18 cellular contexts compared by ENCODE assay signal in the genomic region with DNA sequence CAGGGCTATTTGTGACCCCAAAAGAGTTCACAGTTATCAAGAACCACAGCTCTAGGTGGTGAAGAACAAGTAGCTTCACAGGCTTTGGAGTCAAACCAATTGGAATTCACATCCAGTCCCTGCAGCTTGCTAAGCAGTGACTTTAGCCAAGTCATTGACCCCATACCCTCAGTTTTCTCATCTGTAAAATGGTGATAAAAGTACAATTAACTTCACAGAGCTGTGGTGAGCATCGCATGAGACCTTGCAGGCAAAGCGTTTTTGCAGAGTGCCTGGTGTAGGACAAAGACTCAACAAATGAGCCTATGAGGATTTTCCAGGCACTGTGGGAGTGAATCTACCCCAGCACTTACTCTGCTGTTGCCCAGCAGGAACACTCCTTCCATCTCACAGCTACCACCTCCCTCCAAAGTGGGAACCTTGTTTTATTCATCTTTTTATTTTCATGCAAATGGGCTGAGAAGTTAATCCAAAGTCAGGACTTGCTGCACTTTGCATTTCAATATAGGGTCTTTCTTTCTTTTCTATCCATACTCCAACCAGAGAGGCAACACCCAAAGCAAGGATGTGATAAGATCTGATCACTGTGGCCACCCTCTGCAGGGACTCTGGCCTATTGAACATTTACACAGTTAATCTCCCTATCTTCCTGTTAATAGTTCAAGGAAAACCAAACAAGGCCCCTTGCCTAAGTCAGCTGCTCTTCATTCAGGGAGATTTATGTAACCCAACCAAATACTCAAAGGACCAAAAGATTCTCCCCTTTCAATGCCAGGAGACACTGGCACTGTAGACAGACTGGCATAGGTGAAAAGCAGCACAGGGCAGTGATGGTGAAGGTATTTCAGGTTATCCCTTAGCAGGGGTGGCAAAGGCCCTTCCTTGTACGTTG. TPM values are rescaled to one million over a fixed set of nuclear protein-coding genes. Genes with fewer than 3 reads are reported as not detected.
DNase-seq lines count a peak whose midpoint lies in the region; ATAC-seq and TF ChIP-seq lines count a peak whose summit lies in the region.
"Had no signal": no experiment of that assay in that cellular context is flagged by ENCODE, and none has a peak within 500 bp of the region (broad histone marks: within the 10 kb centered on the region; RNA-seq: fewer than 3 reads in every experiment).

No MANE protein-coding gene starts in this region.

- peak overlapping the region; percentile 28 for H3K9ac ChIP-seq in iPS-15b (ENCODE audit: low read depth, low read length)
- no peak overlapping the region for H3K9ac ChIP-seq in neural progenitor cell
- H3K9ac ChIP-seq: GM23248 had no signal

- no peak overlapping the region for H3K4me3 ChIP-seq in GM23338
- H3K4me3 ChIP-seq in iPS-15b (ENCODE audit: low read depth, low read length) = no peak overlapping the region
- no peak overlapping the region for H3K4me3 ChIP-seq in neural progenitor cell
- H3K4me3 ChIP-seq: GM23248, Peyer's patch had no signal

- H4K20me1 ChIP-seq in GM23338 (replicated peaks; ENCODE audit: insufficient read depth) (no peaks in the 10 kb centered on the region), neural progenitor cell (ENCODE audit: low read depth) (peaks cover 47% of the 10 kb centered on the region)

- H3F3A ChIP-seq in GM23338 (replicated peaks; ENCODE audit: low read depth) = peaks cover 7% of the 10 kb centered on the region; the same call in 1 of the 2 replicates
- H3F3A ChIP-seq in neural progenitor cell (ENCODE audit: low read depth) = peaks cover 32% of the 10 kb centered on the region

- H3K9me3 ChIP-seq in iPS-15b (ENCODE audit: control insufficient read depth, insufficient read depth, low read length) (no peaks in the 10 kb centered on the region), neural progenitor cell (ENCODE audit: low read depth) (no peaks in the 10 kb centered on the region)
- H3K9me3 ChIP-seq: Peyer's patch had no signal

- H3K27ac Mint-ChIP-seq in GM23338 = peak overlapping the region; percentile 86
- H3K27ac Mint-ChIP-seq in WTC11 = peak overlapping the region; percentile 70
- no peak overlapping the region for H3K27ac Mint-ChIP-seq in neural progenitor cell

- H3K27ac ChIP-seq in GM23338 (ENCODE audit: low read depth) (peak overlapping the region; percentile 86), neural progenitor cell (peak overlapping the region; percentile 8)
- H3K27ac ChIP-seq: GM23248, Peyer's patch had no signal

- peaks cover 44% of the 10 kb centered on the region for H3K36me3 Mint-ChIP-seq in GM23338 (ENCODE audit: low read depth)
- 0 out of 2 replicates have a peak, but pooled peaks cover 5% of the 10 kb centered on the region for H3K36me3 Mint-ChIP-seq in WTC11
- peaks cover 6% of the 10 kb centered on the region for H3K36me3 Mint-ChIP-seq in neural progenitor cell

- CTCF ChIA-PET in WTC11 (lab: Charles Lee) = interaction anchor here (0.6 to 2.9 kb wide), 4 partner anchors 17 to 47 kb away, joined by 3 to 15 read pairs (median 5); no protein-coding TSS in a partner anchor

- H3K4me3 Mint-ChIP-seq in GM23338 = peak overlapping the region; percentile 13; the same call in 1 of the 3 replicates
- H3K4me3 Mint-ChIP-seq in WTC11 = no peak overlapping the region; the same call in 1 of the 2 replicates
- H3K4me3 Mint-ChIP-seq in neural progenitor cell = no peak overlapping the region

- TF ChIP-seq CTCF in GM23338 (conservative IDR thresholded peaks at IDR 0.05; ENCODE audit: low read depth in 2 of 2) = no peak
- no peak for TF ChIP-seq CTCF in WTC11 (IDR thresholded peaks at IDR 0.05)
- no peak for TF ChIP-seq CTCF in neural progenitor cell (IDR thresholded peaks at IDR 0.05)

- H3K9me2 ChIP-seq in GM23338 (ENCODE audit: insufficient read depth) = no peaks in the 10 kb centered on the region

- H3K4me2 ChIP-seq in GM23338 (peak overlapping the region; percentile 42; the same call in 1 of the 2 replicates), neural progenitor cell (peak overlapping the region; percentile 55)

- peaks cover 67% of the 10 kb centered on the region for H3K4me1 ChIP-seq in GM23338 (ENCODE audit: insufficient read depth)
- H3K4me1 ChIP-seq in iPS-15b (ENCODE audit: control insufficient read depth, insufficient read depth, low read length) = peaks cover 28% of the 10 kb centered on the region
- peaks cover 54% of the 10 kb centered on the region for H3K4me1 ChIP-seq in neural progenitor cell
- H3K4me1 ChIP-seq: Peyer's patch had no signal

- DNase-seq in GM23338 (ENCODE audit: low spot score) (peak; percentile 65), WTC11 (ENCODE audit: low spot score) (no peak), neural progenitor cell (ENCODE audit: low spot score) (no peak), NCI-H345 (lab: John Stamatoyannopoulos, UW) (no peak), NCI-H146 treated with DMSO at 0.1 percent for 48 hours (lab: John Stamatoyannopoulos, UW; ENCODE audit: unreplicated experiment) (no peak)
- no peak for DNase-seq in stimulated activated CD4-positive, alpha-beta T cell treated with anti-CD3 and anti-CD28 coated beads, Interleukin-1b, Interleukin-23, amount 100 ng/mL, for 48 hours
- DNase-seq: AML-193, DMS79, GM23248, IMR-90, Kasumi-1, NCI-H1930, NCI-H2171, NCI-H82, Peyer's patch, Right ventricle myocardium superior had no signal

- POLR2A ChIA-PET in WTC11 (lab: Charles Lee) = interaction anchor here (1.3 to 1.5 kb wide), 2 partner anchors 17 to 23 kb away, joined by 4 to 5 read pairs; no protein-coding TSS in a partner anchor

- no peaks in the 10 kb centered on the region for H3K79me2 ChIP-seq in GM23338 (replicated peaks; ENCODE audit: insufficient read depth)
- no peaks in the 10 kb centered on the region for H3K79me2 ChIP-seq in neural progenitor cell (ENCODE audit: low read depth)

- H3K36me3 ChIP-seq in GM23338 (ENCODE audit: insufficient read depth) = no peaks in the 10 kb centered on the region; the same call in 1 of the 2 replicates
- no peaks in the 10 kb centered on the region for H3K36me3 ChIP-seq in iPS-15b (ENCODE audit: control insufficient read depth, insufficient read depth, low read length)
- peaks cover 5% of the 10 kb centered on the region for H3K36me3 ChIP-seq in neural progenitor cell

- no peak overlapping the region for H2AFZ ChIP-seq in GM23338
- no peak overlapping the region for H2AFZ ChIP-seq in neural progenitor cell (replicated peaks)
- H2AFZ ChIP-seq: GM23248 had no signal

- no peaks in the 10 kb centered on the region for H3K27me3 ChIP-seq in GM23338 (ENCODE audit: insufficient read depth)
- H3K27me3 ChIP-seq in iPS-15b (ENCODE audit: control insufficient read depth, insufficient read depth, low read length) = no peaks in the 10 kb centered on the region
- H3K27me3 ChIP-seq in neural progenitor cell = no peaks in the 10 kb centered on the region
- H3K27me3 ChIP-seq: Peyer's patch had no signal

- H3K4me1 Mint-ChIP-seq in GM23338 = peaks cover 73% of the 10 kb centered on the region
- H3K4me1 Mint-ChIP-seq in WTC11 = peaks cover 84% of the 10 kb centered on the region
- H3K4me1 Mint-ChIP-seq in neural progenitor cell = peaks cover 36% of the 10 kb centered on the region

- H3K9me3 Mint-ChIP-seq in GM23338 (no peaks in the 10 kb centered on the region), WTC11 (no peaks in the 10 kb centered on the region), neural progenitor cell (no peaks in the 10 kb centered on the region)

- peak; percentile 83 for ATAC-seq in GM23338
- peak; percentile 85 for ATAC-seq in WTC11
- ATAC-seq in HG03460 (IDR thresholded peaks at IDR 0.05; ENCODE audit: unreplicated experiment) = no peak

- H3K27me3 Mint-ChIP-seq in GM23338 (ENCODE audit: insufficient read depth, low read depth, poor library complexity) = peaks cover 7% of the 10 kb centered on the region
- peaks cover 33% of the 10 kb centered on the region for H3K27me3 Mint-ChIP-seq in WTC11 (ENCODE audit: low read depth)
- peaks cover 3% of the 10 kb centered on the region for H3K27me3 Mint-ChIP-seq in neural progenitor cell (ENCODE audit: insufficient read depth, low read depth)

TF ChIP-seq in GM23338, 12 proteins besides CTCF, POLR2A, EP300 and RAD21 (continues in another document):
- TF ChIP-seq NANOG (IDR thresholded peaks at IDR 0.05; ENCODE audit: borderline replicate concordance) (peak; percentile 79; the same call in 1 of the 2 replicates), ZNF114 (CRISPR knock-in tag; IDR thresholded peaks at IDR 0.05) (0 out of 2 replicates have a peak, but pooled peaks have one; percentile 50), CREB1 (CRISPR knock-in tag; IDR thresholded peaks at IDR 0.05; ENCODE audit: low read depth) (no peak)

TF ChIP-seq in WTC11, 78 proteins besides CTCF, POLR2A, EP300 and RAD21 (continues in another document):
- TF ChIP-seq, protein P1, sequence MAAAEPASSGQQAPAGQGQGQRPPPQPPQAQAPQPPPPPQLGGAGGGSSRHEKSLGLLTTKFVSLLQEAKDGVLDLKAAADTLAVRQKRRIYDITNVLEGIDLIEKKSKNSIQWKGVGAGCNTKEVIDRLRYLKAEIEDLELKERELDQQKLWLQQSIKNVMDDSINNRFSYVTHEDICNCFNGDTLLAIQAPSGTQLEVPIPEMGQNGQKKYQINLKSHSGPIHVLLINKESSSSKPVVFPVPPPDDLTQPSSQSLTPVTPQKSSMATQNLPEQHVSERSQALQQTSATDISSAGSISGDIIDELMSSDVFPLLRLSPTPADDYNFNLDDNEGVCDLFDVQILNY (CRISPR knock-in tag; IDR thresholded peaks at IDR 0.05) = no peak
- TF ChIP-seq, protein P2, sequence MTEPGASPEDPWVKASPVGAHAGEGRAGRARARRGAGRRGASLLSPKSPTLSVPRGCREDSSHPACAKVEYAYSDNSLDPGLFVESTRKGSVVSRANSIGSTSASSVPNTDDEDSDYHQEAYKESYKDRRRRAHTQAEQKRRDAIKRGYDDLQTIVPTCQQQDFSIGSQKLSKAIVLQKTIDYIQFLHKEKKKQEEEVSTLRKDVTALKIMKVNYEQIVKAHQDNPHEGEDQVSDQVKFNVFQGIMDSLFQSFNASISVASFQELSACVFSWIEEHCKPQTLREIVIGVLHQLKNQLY (CRISPR knock-in tag; IDR thresholded peaks at IDR 0.05) = no peak
- TF ChIP-seq SMAD4 (CRISPR knock-in tag; IDR thresholded peaks at IDR 0.05) (no peak), TEAD1 (CRISPR knock-in tag; IDR thresholded peaks at IDR 0.05) (peak; percentile 83; the same call in 1 of the 2 replicates), KAT7 (CRISPR knock-in tag; IDR thresholded peaks at IDR 0.05; ENCODE audit: borderline replicate concordance) (no peak), ZNF317 (CRISPR knock-in tag; IDR thresholded peaks at IDR 0.05; ENCODE audit: borderline replicate concordance, low read depth) (no peak), ESRRA (CRISPR knock-in tag; IDR thresholded peaks at IDR 0.05; ENCODE audit: borderline replicate concordance) (no peak)

RNA-seq across cellular contexts. Expression of a gene that starts 41.9 kb away (rescaled TPM):
- 2.8 and 2.9 TPM in 2 replicates for total RNA-seq in GM23338 (2014; rRNA removed; shearing (Covaris generic))
- 1.1 and 1.4 TPM in 2 replicates for polyA plus RNA-seq in GM23338 (2016; fragmentation: Nextera tagmentation; extraction: Ambion mirVana)
- total RNA-seq in WTC11 (2021) (4.6 to 7.8 TPM (median 5.8 TPM) in 3 replicates), neural progenitor cell (ENCODE audit: low replicate concordance) (28.2 and 32.4 TPM in 2 replicates)
